36 cellular contexts compared by ENCODE assay signal in the genomic region with DNA sequence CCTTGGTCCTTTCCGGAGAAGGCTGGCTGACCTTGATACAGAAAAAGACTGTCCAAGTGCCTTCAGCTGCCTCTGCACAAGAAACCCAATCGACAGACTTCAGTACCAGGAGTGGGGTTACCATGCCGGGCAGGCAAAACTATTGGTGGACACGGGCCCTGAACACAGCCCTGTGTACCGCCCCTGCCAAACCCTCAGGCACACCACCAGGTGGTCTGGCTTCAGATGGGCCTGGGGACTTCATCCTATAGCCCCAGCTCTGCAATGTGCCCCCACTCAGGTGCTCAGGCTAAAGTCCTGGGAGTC.
"Had no signal": no experiment of that assay in that cellular context is flagged by ENCODE, and none has a peak within 500 bp of the region (broad histone marks: within the 10 kb centered on the region; RNA-seq: fewer than 3 reads in every experiment).

No MANE protein-coding gene starts in this region.

- ATAC-seq: activated CD4-positive, alpha-beta T cell treated with anti-CD3 and anti-CD28 coated beads for 36 hours; activated CD8-positive, alpha-beta memory T cell treated with anti-CD3 and anti-CD28 coated beads, Interleukin-2, amount 10 ng/mL, durations not matched to agents 7 days and 5 days; activated CD8-positive, alpha-beta T cell treated with anti-CD3 and anti-CD28 coated beads, Interleukin-2, amount 10 ng/mL, durations not matched to agents 7 days and 5 days; activated naive CD8-positive, alpha-beta T cell treated with anti-CD3 and anti-CD28 coated beads, Interleukin-2, amount 50 U/mL, for 24 hours; effector memory CD8-positive, alpha-beta T cell; foreskin keratinocyte; gastrocnemius medialis; heart left ventricle; T-helper 17 cell had no signal

- H3K4me3 Mint-ChIP-seq: activated CD4-positive, alpha-beta memory T cell treated with anti-CD3 and anti-CD28 coated beads for 36 hours; activated CD4-positive, alpha-beta T cell treated with anti-CD3 and anti-CD28 coated beads for 36 hours; activated CD4-positive, alpha-beta T cell treated with anti-CD3 and anti-CD28 coated beads, Interleukin-2, amount 10 ng/mL, durations not matched to agents 24 days and 14 days; activated CD8-positive, alpha-beta memory T cell treated with anti-CD3 and anti-CD28 coated beads, Interleukin-2, amount 10 ng/mL, durations not matched to agents 7 days and 5 days; activated CD8-positive, alpha-beta T cell treated with anti-CD3 and anti-CD28 coated beads, Interleukin-2, amount 10 ng/mL, durations not matched to agents 7 days and 5 days; activated naive CD4-positive, alpha-beta T cell treated with anti-CD3 and anti-CD28 coated beads for 36 hours; activated naive CD4-positive, alpha-beta T cell treated with anti-CD3 and anti-CD28 coated beads, Interleukin-2, amount 50 U/mL, for 24 hours; activated naive CD8-positive, alpha-beta T cell treated with anti-CD3 and anti-CD28 coated beads for 36 hours; activated naive CD8-positive, alpha-beta T cell treated with anti-CD3 and anti-CD28 coated beads, Interleukin-2, amount 50 U/mL, for 24 hours; activated T-helper 1 cell treated with anti-CD3 and anti-CD28 coated beads, Interleukin-12 subunit alpha, Interleukin-12 subunit beta, Interleukin-2, Interleukin-4 antibody, amounts not matched to agents 30 ng/mL and 10 ng/mL and 1 ng/mL, durations not matched to agents 14 hours and 24 hours and 36 hours; brain; effector memory CD8-positive, alpha-beta T cell; T-helper 17 cell; T-helper 2 cell treated with Interferon-gamma antibody and Interleukin-4, amounts not matched to agents 5 μg/mL and 100 μg/mL, for 36 hours had no signal

- H3K9me3 Mint-ChIP-seq: activated CD4-positive, alpha-beta memory T cell treated with anti-CD3 and anti-CD28 coated beads for 36 hours; activated CD4-positive, alpha-beta T cell treated with anti-CD3 and anti-CD28 coated beads, Interleukin-2, amount 10 ng/mL, durations not matched to agents 24 days and 14 days; activated naive CD4-positive, alpha-beta T cell treated with anti-CD3 and anti-CD28 coated beads for 36 hours; activated naive CD4-positive, alpha-beta T cell treated with anti-CD3 and anti-CD28 coated beads, Interleukin-2, amount 50 U/mL, for 24 hours; activated naive CD8-positive, alpha-beta T cell treated with anti-CD3 and anti-CD28 coated beads for 36 hours; activated naive CD8-positive, alpha-beta T cell treated with anti-CD3 and anti-CD28 coated beads, Interleukin-2, amount 50 U/mL, for 24 hours; activated T-helper 1 cell treated with anti-CD3 and anti-CD28 coated beads, Interleukin-12 subunit alpha, Interleukin-12 subunit beta, Interleukin-2, Interleukin-4 antibody, amounts not matched to agents 30 ng/mL and 10 ng/mL and 1 ng/mL, durations not matched to agents 14 hours and 24 hours and 36 hours; activated T-helper 2 cell treated with anti-CD3 and anti-CD28 coated beads, Interferon-gamma antibody, Interleukin-2, Interleukin-4, amounts not matched to agents 10 μg/mL and 5 μg/mL and 100 μg/mL, durations not matched to agents 14 hours and 24 hours and 36 hours; effector memory CD8-positive, alpha-beta T cell; T-helper 2 cell treated with Interferon-gamma antibody and Interleukin-4, amounts not matched to agents 5 μg/mL and 100 μg/mL, for 36 hours had no signal

- H3K4me3 ChIP-seq: adrenal gland, ascending aorta, breast epithelium, cardiac muscle cell, esophagus muscularis mucosa, gastrocnemius medialis, heart left ventricle had no signal

- H3K27me3 Mint-ChIP-seq: activated CD4-positive, alpha-beta memory T cell treated with anti-CD3 and anti-CD28 coated beads for 36 hours; activated CD4-positive, alpha-beta T cell treated with anti-CD3 and anti-CD28 coated beads for 36 hours; activated CD4-positive, alpha-beta T cell treated with anti-CD3 and anti-CD28 coated beads, Interleukin-2, amount 10 ng/mL, durations not matched to agents 24 days and 14 days; activated CD8-positive, alpha-beta memory T cell treated with anti-CD3 and anti-CD28 coated beads, Interleukin-2, amount 10 ng/mL, durations not matched to agents 7 days and 5 days; activated naive CD4-positive, alpha-beta T cell treated with anti-CD3 and anti-CD28 coated beads, Interleukin-2, amount 50 U/mL, for 24 hours; activated naive CD8-positive, alpha-beta T cell treated with anti-CD3 and anti-CD28 coated beads for 36 hours; activated naive CD8-positive, alpha-beta T cell treated with anti-CD3 and anti-CD28 coated beads, Interleukin-2, amount 50 U/mL, for 24 hours; brain; effector memory CD8-positive, alpha-beta T cell; T-helper 17 cell had no signal

- H3K4me1 ChIP-seq: adrenal gland, ascending aorta, breast epithelium, esophagus muscularis mucosa, foreskin keratinocyte, gastrocnemius medialis, heart left ventricle had no signal

- H3K27ac ChIP-seq: adrenal gland, ascending aorta, breast epithelium, cardiac muscle cell, esophagus muscularis mucosa, foreskin keratinocyte, gastrocnemius medialis, heart left ventricle had no signal

- H3K27me3 ChIP-seq: adrenal gland, ascending aorta, breast epithelium, cardiac muscle cell, esophagus muscularis mucosa, foreskin keratinocyte, gastrocnemius medialis, heart left ventricle had no signal

- H3K9me3 ChIP-seq: adrenal gland, ascending aorta, breast epithelium, esophagus muscularis mucosa, gastrocnemius medialis, heart left ventricle had no signal

- DNase-seq: activated CD4-positive, alpha-beta memory T cell treated with anti-CD3 and anti-CD28 coated beads for 36 hours; activated CD4-positive, alpha-beta T cell treated with anti-CD3 and anti-CD28 coated beads for 36 hours; activated CD4-positive, alpha-beta T cell treated with anti-CD3 and anti-CD28 coated beads, Interleukin-2, amount 10 ng/mL, durations not matched to agents 24 days and 14 days; activated CD4-positive, CD25-positive, alpha-beta regulatory T cell; activated CD4-positive, CD25-positive, alpha-beta regulatory T cell treated with anti-CD3 and anti-CD28 coated beads, Interleukin-2, amount 50 U/mL, for 72 hours; activated CD8-positive, alpha-beta memory T cell treated with anti-CD3 and anti-CD28 coated beads, Interleukin-2, amount 10 ng/mL, durations not matched to agents 7 days and 5 days; activated CD8-positive, alpha-beta memory T cell treated with anti-CD3 and anti-CD28 coated beads, Interleukin-2, amount 50 U/mL, for 4 hours; activated CD8-positive, alpha-beta T cell treated with anti-CD3 and anti-CD28 coated beads, Interleukin-2, amount 10 ng/mL, durations not matched to agents 7 days and 5 days; activated effector memory CD4-positive, alpha-beta T cell treated with anti-CD3 and anti-CD28 coated beads, Interleukin-2, amount 50 U/mL, for 16 hours; activated naive CD4-positive, alpha-beta T cell treated with anti-CD3 and anti-CD28 coated beads for 36 hours; activated naive CD8-positive, alpha-beta T cell treated with anti-CD3 and anti-CD28 coated beads for 36 hours; activated naive CD8-positive, alpha-beta T cell treated with anti-CD3 and anti-CD28 coated beads, Interleukin-2, amount 50 U/mL, for 24 hours; activated T-cell treated with anti-CD3 and anti-CD28 coated beads, Interleukin-2, amount 50 U/mL, for 1 hour; activated T-cell treated with anti-CD3 and anti-CD28 coated beads, Interleukin-2, amount 50 U/mL, for 48 hours; adrenal gland; central memory CD4-positive, alpha-beta T cell; cortex of kidney; dermis blood vessel endothelial cell; effector CD4-positive, alpha-beta T cell; effector memory CD8-positive, alpha-beta T cell; foreskin keratinocyte; gastrocnemius medialis; glutamatergic neuron; heart left ventricle; T-helper 17 cell; T1000 had no signal

- H3K4me1 Mint-ChIP-seq: activated CD4-positive, alpha-beta T cell treated with anti-CD3 and anti-CD28 coated beads, Interleukin-2, amount 10 ng/mL, durations not matched to agents 24 days and 14 days; activated CD8-positive, alpha-beta memory T cell treated with anti-CD3 and anti-CD28 coated beads, Interleukin-2, amount 10 ng/mL, durations not matched to agents 7 days and 5 days had no signal

- FAIRE-seq: colon had no signal

- H3K36me3 ChIP-seq: breast epithelium had no signal

- H3K27ac Mint-ChIP-seq: activated CD4-positive, alpha-beta memory T cell treated with anti-CD3 and anti-CD28 coated beads for 36 hours; activated CD4-positive, alpha-beta T cell treated with anti-CD3 and anti-CD28 coated beads for 36 hours; activated CD4-positive, alpha-beta T cell treated with anti-CD3 and anti-CD28 coated beads, Interleukin-2, amount 10 ng/mL, durations not matched to agents 24 days and 14 days; activated CD8-positive, alpha-beta memory T cell treated with anti-CD3 and anti-CD28 coated beads, Interleukin-2, amount 10 ng/mL, durations not matched to agents 7 days and 5 days; activated CD8-positive, alpha-beta T cell treated with anti-CD3 and anti-CD28 coated beads, Interleukin-2, amount 10 ng/mL, durations not matched to agents 7 days and 5 days; activated naive CD4-positive, alpha-beta T cell treated with anti-CD3 and anti-CD28 coated beads for 36 hours; activated naive CD4-positive, alpha-beta T cell treated with anti-CD3 and anti-CD28 coated beads, Interleukin-2, amount 50 U/mL, for 24 hours; activated naive CD8-positive, alpha-beta T cell treated with anti-CD3 and anti-CD28 coated beads for 36 hours; activated naive CD8-positive, alpha-beta T cell treated with anti-CD3 and anti-CD28 coated beads, Interleukin-2, amount 50 U/mL, for 24 hours; activated T-helper 1 cell treated with anti-CD3 and anti-CD28 coated beads, Interleukin-12 subunit alpha, Interleukin-12 subunit beta, Interleukin-2, Interleukin-4 antibody, amounts not matched to agents 30 ng/mL and 10 ng/mL and 1 ng/mL, durations not matched to agents 14 hours and 24 hours and 36 hours; activated T-helper 2 cell treated with anti-CD3 and anti-CD28 coated beads, Interferon-gamma antibody, Interleukin-2, Interleukin-4, amounts not matched to agents 10 μg/mL and 5 μg/mL and 100 μg/mL, durations not matched to agents 14 hours and 24 hours and 36 hours; T-helper 17 cell; T-helper 2 cell treated with Interferon-gamma antibody and Interleukin-4, amounts not matched to agents 5 μg/mL and 100 μg/mL, for 36 hours had no signal
